Comparison of ENCODE assay signal across 10 cellular contexts in the genomic region with DNA sequence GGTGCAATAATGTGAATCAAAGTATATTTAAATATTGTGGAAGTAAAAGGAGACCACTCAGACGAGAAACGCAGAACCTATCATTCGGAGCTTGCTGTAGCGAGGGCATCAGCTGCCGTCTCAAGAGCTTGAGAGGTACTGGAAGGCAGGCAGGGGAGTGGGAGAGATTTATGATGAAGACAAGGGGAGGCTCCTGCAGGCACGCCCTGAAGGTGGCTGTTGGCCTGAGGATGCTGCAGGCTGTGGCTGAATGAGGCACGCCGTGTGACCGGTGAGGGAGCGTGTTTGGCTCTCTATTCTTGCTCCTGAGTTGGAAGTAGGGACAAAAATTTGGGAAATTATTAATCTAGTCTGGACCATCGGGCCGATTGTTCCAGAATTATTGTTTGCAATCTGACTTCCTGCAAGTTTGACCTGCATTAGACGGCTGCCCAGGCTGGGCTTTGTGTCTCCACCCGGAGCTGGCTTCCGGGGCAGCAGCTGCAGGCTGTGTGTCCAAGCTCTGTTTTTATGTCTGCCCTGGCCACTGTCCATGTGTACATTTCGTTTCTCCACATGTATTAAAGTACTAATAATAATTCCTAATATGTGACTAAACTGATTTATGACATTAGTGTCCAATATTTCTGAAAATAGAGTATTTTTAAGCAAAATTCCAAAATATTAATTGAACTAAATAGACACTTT.
DNase-seq lines count a peak whose midpoint lies in the region; ATAC-seq and TF ChIP-seq lines count a peak whose summit lies in the region.
"Had no signal": no experiment of that assay in that cellular context is flagged by ENCODE, and none has a peak within 500 bp of the region (broad histone marks: within the 10 kb centered on the region; RNA-seq: fewer than 3 reads in every experiment).

No MANE protein-coding gene starts in this region.

- H3K27me3 ChIP-seq in dorsolateral prefrontal cortex (peaks cover 0 to 6% (median 0%) of the 10 kb centered on the region in 45 donors), suprapubic skin (no peaks in the 10 kb centered on the region)

- 56% methylated on average over 16 of the region's 16 CpGs for WGBS in suprapubic skin

- TF ChIP-seq POLR2A in suprapubic skin (IDR thresholded peaks at IDR 0.05): no peak

- peak overlapping the region in 5 of 59 donors; percentile 1 to 11 (median 5) for H3K4me3 ChIP-seq in dorsolateral prefrontal cortex
- H3K4me3 ChIP-seq in suprapubic skin: no peak overlapping the region

- no peaks in the 10 kb centered on the region for H3K36me3 ChIP-seq in suprapubic skin

- TF ChIP-seq CTCF in dorsolateral prefrontal cortex (IDR thresholded peaks at IDR 0.05 in 54 of 56, conservative IDR thresholded peaks at IDR 0.05 in 2 of 56; ENCODE audit: low read depth in 1 of 56, partially characterized antibody in 56 of 56): no peak
- no peak for TF ChIP-seq CTCF in suprapubic skin (IDR thresholded peaks at IDR 0.05)

- no peaks in the 10 kb centered on the region for H3K9me3 ChIP-seq in suprapubic skin

- no peak for TF ChIP-seq EP300 in suprapubic skin (IDR thresholded peaks at IDR 0.05)

- H3K27ac ChIP-seq in dorsolateral prefrontal cortex (peak overlapping the region in 56 of 59 donors; percentile 13 to 93 (median 80)), suprapubic skin (peak overlapping the region; percentile 52)

- intact Hi-C loops in dorsolateral prefrontal cortex (cut with DNase I): no loop called here

- ATAC-seq in HG03460 (IDR thresholded peaks at IDR 0.05; ENCODE audit: unreplicated experiment) (no peak), GM21737 (IDR thresholded peaks at IDR 0.05; ENCODE audit: unreplicated experiment) (no peak), GM21825 (IDR thresholded peaks at IDR 0.05; ENCODE audit: unreplicated experiment) (no peak)

- H3K4me1 ChIP-seq in suprapubic skin: peaks cover 20% of the 10 kb centered on the region

- DNase-seq in NCI-H2196 treated with DMSO at 0.1 percent for 48 hours (lab: John Stamatoyannopoulos, UW; ENCODE audit: unreplicated experiment): peak; percentile 14
- DNase-seq in dorsolateral prefrontal cortex: no peak
- DNase-seq in lung microvascular endothelial cell (ENCODE audit: low read depth in 2 of 2): peak; percentile 68 to 88
- DNase-seq in suprapubic skin (ENCODE audit: low spot score in 2 of 2): no peak
- no peak for DNase-seq in HuH-7 (ENCODE audit: low spot score)
- DNase-seq: amniotic stem cell, NCI-H2171 treated with DMSO at 0.1 percent for 48 hours had no signal

Comparison
In these comparisons a context has a peak if more than half of its experiments do, and no peak if none do; other contexts are left out.
1. DNase-seq: peak in NCI-H2196 treated with DMSO at 0.1 percent for 48 hours (single experiment) and lung microvascular endothelial cell (2 of 2); none in dorsolateral prefrontal cortex (0 of 10), suprapubic skin (0 of 2) and HuH-7 (single experiment).